In the genomic region with DNA sequence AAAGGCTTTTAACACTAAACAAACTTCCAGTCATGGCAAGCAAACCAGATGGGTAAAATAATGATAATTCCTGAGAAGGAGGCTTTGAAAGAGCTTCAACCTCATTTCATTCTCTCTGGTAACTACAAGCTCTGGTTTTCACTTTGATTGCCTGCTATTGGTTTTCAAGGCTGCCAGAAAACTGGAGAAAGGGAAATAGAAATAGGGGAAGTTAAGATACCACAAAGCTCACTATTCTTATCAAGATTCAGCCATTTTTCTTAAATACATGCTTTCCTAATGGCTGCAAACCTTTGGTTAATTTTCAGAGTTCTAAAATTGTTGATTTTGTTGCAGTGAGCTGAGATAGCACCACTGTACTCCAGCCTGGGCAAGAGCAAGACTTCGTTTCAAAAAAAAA, we compare ENCODE assay signal across 22 cellular contexts. TPM values are rescaled to one million over a fixed set of nuclear protein-coding genes. Genes with fewer than 3 reads are reported as not detected.
DNase-seq lines count a peak whose midpoint lies in the region; ATAC-seq and TF ChIP-seq lines count a peak whose summit lies in the region.
"Had no signal": no experiment of that assay in that cellular context is flagged by ENCODE, and none has a peak within 500 bp of the region (broad histone marks: within the 10 kb centered on the region; RNA-seq: fewer than 3 reads in every experiment).

No MANE protein-coding gene starts in this region.

- no peak overlapping the region for H4K5ac ChIP-seq in mesendoderm (ENCODE audit: low read length)

- H3K27me3 Mint-ChIP-seq in IgD-negative memory B cell (no peaks in the 10 kb centered on the region), activated B cell treated with CpG ODN at 0.5 μM for 24 hours (no peaks in the 10 kb centered on the region)

- H3K27ac Mint-ChIP-seq in IgD-negative memory B cell, result peak overlapping the region in 2 of 3 donors; percentile 25 to 28
- peak overlapping the region; percentile 24 for H3K27ac Mint-ChIP-seq in activated B cell treated with CpG ODN at 0.5 μM for 24 hours
- H3K27ac Mint-ChIP-seq: activated CD4-positive, alpha-beta T cell treated with anti-CD3 and anti-CD28 coated beads, Interleukin-2, amount 10 ng/mL, durations not matched to agents 7 days and 5 days; activated naive CD8-positive, alpha-beta T cell treated with anti-CD3 and anti-CD28 coated beads, Interleukin-2, amount 50 U/mL, for 24 hours; effector memory CD8-positive, alpha-beta T cell; natural killer cell treated with Interleukin-12 subunit alpha and Interleukin-12 subunit beta and Interleukin-15 and Interleukin-18, amount 100 ng/mL, for 72 hours; stimulated activated naive B cell treated with anti-CD40 and anti-IgM and Interleukin-4, amounts not matched to agents 10 μg/mL and 1 μg/mL and 100 μg/mL, for 72 hours had no signal

- H3K23ac ChIP-seq in mesendoderm (ENCODE audit: low read length), result no peak overlapping the region

- H3K4me3 Mint-ChIP-seq in IgD-negative memory B cell, result peak overlapping the region in 1 of 4 donors; percentile 43
- no peak overlapping the region for H3K4me3 Mint-ChIP-seq in activated B cell treated with CpG ODN at 0.5 μM for 24 hours
- H3K4me3 Mint-ChIP-seq: activated CD4-positive, alpha-beta T cell treated with anti-CD3 and anti-CD28 coated beads, Interleukin-2, amount 10 ng/mL, durations not matched to agents 7 days and 5 days; activated naive CD8-positive, alpha-beta T cell treated with anti-CD3 and anti-CD28 coated beads, Interleukin-2, amount 50 U/mL, for 24 hours; effector memory CD8-positive, alpha-beta T cell; natural killer cell treated with Interleukin-12 subunit alpha and Interleukin-12 subunit beta and Interleukin-15 and Interleukin-18, amount 100 ng/mL, for 72 hours; stimulated activated naive B cell treated with anti-CD40 and anti-IgM and Interleukin-4, amounts not matched to agents 10 μg/mL and 1 μg/mL and 100 μg/mL, for 72 hours had no signal

- no peak overlapping the region for H3K4me3 ChIP-seq in OCI-LY3 (ENCODE audit: low read length)
- no peak overlapping the region for H3K4me3 ChIP-seq in brain microvascular endothelial cell (ENCODE audit: low read depth, low read length)
- H3K4me3 ChIP-seq in mesendoderm (ENCODE audit: low read length), result no peak overlapping the region
- H3K4me3 ChIP-seq: body of pancreas, esophagus squamous epithelium, MG63, thyroid gland had no signal

- no peaks in the 10 kb centered on the region for H4K20me1 ChIP-seq in OCI-LY3 (ENCODE audit: insufficient read depth, low read length)

- no peak overlapping the region for H4K8ac ChIP-seq in mesendoderm (ENCODE audit: low read depth, low read length)

- H3K36me3 Mint-ChIP-seq in IgD-negative memory B cell (no peaks in the 10 kb centered on the region), activated B cell treated with CpG ODN at 0.5 μM for 24 hours (ENCODE audit: low read depth) (no peaks in the 10 kb centered on the region)
- H3K36me3 Mint-ChIP-seq: natural killer cell treated with Interleukin-12 subunit alpha and Interleukin-12 subunit beta and Interleukin-15 and Interleukin-18, amount 100 ng/mL, for 72 hours had no signal

- H3K79me2 ChIP-seq in OCI-LY3 (ENCODE audit: low read length) (no peaks in the 10 kb centered on the region), mesendoderm (ENCODE audit: control insufficient read depth, insufficient read depth, low read length) (no peaks in the 10 kb centered on the region)

- H3K18ac ChIP-seq in mesendoderm (ENCODE audit: low read length), result no peak overlapping the region

- peak overlapping the region; percentile 33 for H3K4me2 ChIP-seq in OCI-LY3 (ENCODE audit: low read length)
- H3K4me2 ChIP-seq in mesendoderm (ENCODE audit: low read length), result no peak overlapping the region

- H2BK15ac ChIP-seq in mesendoderm (replicated peaks; ENCODE audit: low read depth), result no peak overlapping the region

- H2BK5ac ChIP-seq in mesendoderm (ENCODE audit: low read length), result no peak overlapping the region

- no peak overlapping the region for H3K9ac ChIP-seq in OCI-LY3 (ENCODE audit: low read length)
- H3K9ac ChIP-seq in mesendoderm (ENCODE audit: low read length), result no peak overlapping the region

- in situ Hi-C loops in brain microvascular endothelial cell (cut with HindIII; ENCODE audit: low pct_ligation_motif_present, low sequenced_read_pairs), result no loop called here

- TF ChIP-seq CTCF in OCI-LY3 (IDR thresholded peaks at IDR 0.05; ENCODE audit: low read depth, low read length) (no peak), activated B cell treated with CpG ODN at 0.5 μM for 24 hours (IDR thresholded peaks at IDR 0.05) (no peak), brain microvascular endothelial cell (IDR thresholded peaks at IDR 0.05; ENCODE audit: low read depth, low read length, missing control alignments) (no peak)

- H3K4me1 Mint-ChIP-seq in IgD-negative memory B cell, result peaks cover 8 to 18% (median 16%) of the 10 kb centered on the region in 3 donors
- peaks cover 15% of the 10 kb centered on the region for H3K4me1 Mint-ChIP-seq in activated B cell treated with CpG ODN at 0.5 μM for 24 hours
- H3K4me1 Mint-ChIP-seq: activated CD4-positive, alpha-beta T cell treated with anti-CD3 and anti-CD28 coated beads, Interleukin-2, amount 10 ng/mL, durations not matched to agents 7 days and 5 days; activated naive CD8-positive, alpha-beta T cell treated with anti-CD3 and anti-CD28 coated beads, Interleukin-2, amount 50 U/mL, for 24 hours had no signal

- no peak for DNase-seq in activated B cell treated with CpG ODN at 0.5 μM for 24 hours
- DNase-seq in brain microvascular endothelial cell, result no peak
- DNase-seq in mesendoderm, result no peak
- DNase-seq: activated CD4-positive, alpha-beta T cell treated with anti-CD3 and anti-CD28 coated beads, Interleukin-2, amount 10 ng/mL, durations not matched to agents 7 days and 5 days; activated CD8-positive, alpha-beta memory T cell treated with anti-CD3 and anti-CD28 coated beads, Interleukin-2, amount 50 U/mL, for 4 hours; activated effector memory CD4-positive, alpha-beta T cell treated with Interleukin-2 at 50 U/mL for 16 hours; activated naive CD8-positive, alpha-beta T cell treated with anti-CD3 and anti-CD28 coated beads, Interleukin-2, amount 50 U/mL, for 24 hours; body of pancreas; effector memory CD8-positive, alpha-beta T cell; esophagus squamous epithelium; kidney glomerular epithelial cell; MG63; NCI-H187 treated with DMSO at 0.1 percent for 48 hours; NCI-H345; posterior cingulate gyrus; stimulated activated naive B cell treated with anti-CD40 and anti-IgM and Interleukin-4, amounts not matched to agents 10 μg/mL and 1 μg/mL and 100 μg/mL, for 72 hours; thyroid gland had no signal

- POLR2A ChIA-PET in activated B cell treated with CpG ODN at 0.5 μM for 24 hours (lab: Charles Lee), result interaction anchor here (0.7 to 1.0 kb wide), 2 partner anchors 42 to 44 kb away, joined by 3 to 5 read pairs; no protein-coding TSS in a partner anchor

- peaks cover 4 to 5% (median 4%) of the 10 kb centered on the region in 3 donors for H3K9me3 Mint-ChIP-seq in IgD-negative memory B cell
- peaks cover 3% of the 10 kb centered on the region for H3K9me3 Mint-ChIP-seq in activated B cell treated with CpG ODN at 0.5 μM for 24 hours
- H3K9me3 Mint-ChIP-seq: activated CD4-positive, alpha-beta T cell treated with anti-CD3 and anti-CD28 coated beads, Interleukin-2, amount 10 ng/mL, durations not matched to agents 7 days and 5 days; activated naive CD8-positive, alpha-beta T cell treated with anti-CD3 and anti-CD28 coated beads, Interleukin-2, amount 50 U/mL, for 24 hours; effector memory CD8-positive, alpha-beta T cell; natural killer cell treated with Interleukin-12 subunit alpha and Interleukin-12 subunit beta and Interleukin-15 and Interleukin-18, amount 100 ng/mL, for 72 hours had no signal

- no peak for ATAC-seq in activated B cell treated with CpG ODN at 0.5 μM for 24 hours (ENCODE audit: low read depth)
- no peak for ATAC-seq in GM18870 (IDR thresholded peaks at IDR 0.05; ENCODE audit: unreplicated experiment)
- no peak for ATAC-seq in GM21529 (IDR thresholded peaks at IDR 0.05; ENCODE audit: unreplicated experiment)
- ATAC-seq: activated naive CD8-positive, alpha-beta T cell treated with anti-CD3 and anti-CD28 coated beads, Interleukin-2, amount 50 U/mL, for 24 hours; body of pancreas; effector memory CD8-positive, alpha-beta T cell; natural killer cell treated with Interleukin-12 subunit alpha and Interleukin-12 subunit beta and Interleukin-15 and Interleukin-18, amount 100 ng/mL, for 72 hours had no signal

- peaks cover 13% of the 10 kb centered on the region; the same call in 1 of the 2 replicates for H3K27me3 ChIP-seq in OCI-LY3 (ENCODE audit: low read depth, low read length)
- H3K27me3 ChIP-seq in brain microvascular endothelial cell (replicated peaks), result peaks cover 3% of the 10 kb centered on the region
- no peaks in the 10 kb centered on the region for H3K27me3 ChIP-seq in mesendoderm (ENCODE audit: insufficient read depth, low read length, poor library complexity)
- H3K27me3 ChIP-seq: body of pancreas, thyroid gland had no signal

- peaks cover 14% of the 10 kb centered on the region for H3K4me1 ChIP-seq in OCI-LY3 (ENCODE audit: low read length)
- no peaks in the 10 kb centered on the region for H3K4me1 ChIP-seq in mesendoderm (ENCODE audit: control insufficient read depth, low read depth, low read length)
- H3K4me1 ChIP-seq: body of pancreas, esophagus squamous epithelium, thyroid gland had no signal

- CTCF ChIA-PET in activated B cell treated with CpG ODN at 0.5 μM for 24 hours (lab: Charles Lee), result interaction anchor here (1.3 kb wide), 1 partner anchor 149 kb away, joined by 4 read pairs; no protein-coding TSS in a partner anchor

- peaks cover 5% of the 10 kb centered on the region; the same call in 1 of the 2 replicates for H3K9me3 ChIP-seq in OCI-LY3 (ENCODE audit: insufficient read depth, low read length)
- H3K9me3 ChIP-seq: body of pancreas, thyroid gland had no signal

- peak overlapping the region; percentile 10; the same call in 1 of the 2 replicates for H2AFZ ChIP-seq in OCI-LY3 (ENCODE audit: low read depth, low read length)

- no peaks in the 10 kb centered on the region for H3K36me3 ChIP-seq in OCI-LY3 (replicated peaks; ENCODE audit: low read depth, low read length)
- no peaks in the 10 kb centered on the region for H3K36me3 ChIP-seq in brain microvascular endothelial cell (replicated peaks)
- H3K36me3 ChIP-seq in mesendoderm (ENCODE audit: control insufficient read depth, insufficient read depth, low read length), result no peaks in the 10 kb centered on the region
- H3K36me3 ChIP-seq: esophagus squamous epithelium, MG63, thyroid gland had no signal

- no peak overlapping the region for H2AK5ac ChIP-seq in mesendoderm (ENCODE audit: low read length)

- H3K56ac ChIP-seq in mesendoderm (ENCODE audit: low read length), result no peak overlapping the region

- H3K4ac ChIP-seq in mesendoderm (ENCODE audit: low read depth, low read length), result no peak overlapping the region

- no peak overlapping the region for H3K27ac ChIP-seq in OCI-LY3 (ENCODE audit: low read length)
- H3K27ac ChIP-seq in brain microvascular endothelial cell, result no peak overlapping the region
- H3K27ac ChIP-seq in mesendoderm (ENCODE audit: low read depth, low read length), result no peak overlapping the region
- H3K27ac ChIP-seq: body of pancreas, esophagus squamous epithelium, thyroid gland had no signal

- no CpG with 5 or more reads among the region's 1 CpG for WGBS in mesendoderm (ENCODE audit: extremely low coverage, insufficient coverage, low lambda C conversion rate)

- no peak overlapping the region for H2BK120ac ChIP-seq in mesendoderm (ENCODE audit: low read depth, low read length)

- intact Hi-C loops in activated B cell treated with CpG ODN at 0.5 μM for 24 hours (cut with micrococcal nuclease), result loop anchor here (5.0 kb wide), 1 partner anchor 44 kb away; a partner anchor contains a TSS

- H3K79me1 ChIP-seq in mesendoderm (ENCODE audit: low read length), result no peaks in the 10 kb centered on the region

RNA-seq across cellular contexts. Expression of a gene that starts 42.5 kb away (rescaled TPM):
- 79.6 TPM for polyA plus RNA-seq in IgD-negative memory B cell
- total RNA-seq in activated B cell treated with CpG ODN at 0.5 μM for 24 hours, result 97.2 and 107 TPM in 2 replicates
- 54.9 TPM for polyA plus RNA-seq in mesendoderm (2013, experiment 1 of 2)
- 53.5 TPM for polyA plus RNA-seq in mesendoderm (2013, experiment 2 of 2)
